Comparison of ENCODE assay signal across 8 cellular contexts in the genomic region with DNA sequence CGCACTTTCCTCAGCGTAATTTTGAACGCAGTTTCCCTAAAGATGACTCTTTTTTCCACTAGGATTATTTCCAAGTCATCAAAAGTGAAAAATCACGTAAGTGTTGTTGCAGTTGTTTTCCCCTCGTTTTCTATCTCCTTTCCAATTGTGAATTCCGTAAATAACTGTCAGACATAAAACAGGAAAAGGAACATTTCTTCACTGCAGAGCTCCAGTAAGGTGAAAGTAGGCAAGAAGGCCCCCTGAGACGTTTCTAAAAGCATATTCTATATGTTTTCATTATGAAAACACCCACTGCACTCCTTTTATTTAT. TPM values are rescaled to one million over a fixed set of nuclear protein-coding genes. Genes with fewer than 3 reads are reported as not detected.
DNase-seq lines count a peak whose midpoint lies in the region; ATAC-seq and TF ChIP-seq lines count a peak whose summit lies in the region.

No MANE protein-coding gene starts in this region.

- H3K4me3 ChIP-seq in fibroblast of pulmonary artery (replicated peaks; ENCODE audit: low read depth, low read length) (peak overlapping the region; percentile 55), psoas muscle (peak overlapping the region; percentile 76)

- intact Hi-C loops in psoas muscle (cut with DNase I), result loop anchor here (1.0 to 5.0 kb wide), 3 partner anchors 17 to 40 kb away; partner anchors contain the start of gene HIVEP2 (in 1 of the 2)

- no peaks in the 10 kb centered on the region for H3K36me3 ChIP-seq in psoas muscle (ENCODE audit: insufficient read depth in 1 of 2, low read depth in 1 of 2)

- peaks cover 58% of the 10 kb centered on the region for H3K4me1 ChIP-seq in psoas muscle

- H3K27ac ChIP-seq in psoas muscle, result peak overlapping the region; percentile 93

- no peaks in the 10 kb centered on the region for H3K27me3 ChIP-seq in psoas muscle (ENCODE audit: insufficient read depth in 3 of 3, low read length in 2 of 3)

- peak; percentile 11 for DNase-seq in SW480 (ENCODE audit: low spot score)
- no peak for DNase-seq in fibroblast of pulmonary artery (ENCODE audit: low read depth)
- DNase-seq in psoas muscle, result no peak
- DNase-seq in HuH-7 (ENCODE audit: low spot score), result no peak
- no peak for DNase-seq in T-helper 9 cell
- no peak for DNase-seq in activated CD8-positive, alpha-beta memory T cell treated with anti-CD3 and anti-CD28 coated beads for 24 hours

- H3K9me3 ChIP-seq in psoas muscle, result no peaks in the 10 kb centered on the region

- WGBS in psoas muscle, 3 donors, result 0 to 1% (median 0%) methylated on average over 7 of the region's 7 CpGs

- ATAC-seq in GM18907 (IDR thresholded peaks at IDR 0.05; ENCODE audit: unreplicated experiment) (peak; percentile 2), psoas muscle (no peak), HG03108 (IDR thresholded peaks at IDR 0.05; ENCODE audit: unreplicated experiment) (no peak)

- TF ChIP-seq CTCF in fibroblast of pulmonary artery (IDR thresholded peaks at IDR 0.05; ENCODE audit: low read length, missing control alignments), result no peak
- no peak for TF ChIP-seq CTCF in psoas muscle (IDR thresholded peaks at IDR 0.05)

RNA-seq across cellular contexts. Expression of gene HIVEP2, which starts 17.7 kb away (rescaled TPM):
- 10 to 100 TPM; 22.6 to 39.7 (median 29.0) TPM for total RNA-seq in psoas muscle
- polyA plus RNA-seq in psoas muscle, result 10 to 100 TPM in 1 of 3 donors, 1 to 10 TPM in 2; 6.2 to 15.1 (median 6.3) TPM
